13 cellular contexts compared by ENCODE assay signal in genomic region chr14:59306775-59307174, GRCh38.
DNase-seq lines count a peak whose midpoint lies in the region; ATAC-seq, FAIRE-seq and TF ChIP-seq lines count a peak whose summit lies in the region.
"Had no signal": no experiment of that assay in that cellular context is flagged by ENCODE, and none has a peak within 500 bp of the region (broad histone marks: within the 10 kb centered on the region; RNA-seq: fewer than 3 reads in every experiment).

No MANE protein-coding gene starts in this region.

- peak; percentile 92 for FAIRE-seq in keratinocyte (lab: Jason Lieb, UNC)
- FAIRE-seq in urothelium cell line (lab: Jason Lieb, UNC): no peak
- FAIRE-seq: frontal cortex had no signal

- H3K36me3 ChIP-seq in left ventricle myocardium inferior (no peaks in the 10 kb centered on the region), adipocyte (ENCODE audit: control insufficient read depth, insufficient read depth, low read length, severe bottlenecking) (no peaks in the 10 kb centered on the region), keratinocyte (ENCODE audit: control insufficient read depth in 2 of 2, extremely low read depth in 1 of 2, insufficient read depth in 2 of 2, low read length in 2 of 2) (no peaks in the 10 kb centered on the region), WERI-Rb-1 (no peaks in the 10 kb centered on the region; the same call in 1 of the 2 replicates)

- intact Hi-C loops in left ventricle myocardium inferior (cut with micrococcal nuclease) (no loop called here), left ventricle myocardium superior (cut with micrococcal nuclease) (no loop called here)

- H3K9ac ChIP-seq in adipocyte (ENCODE audit: low read length) (no peak overlapping the region), keratinocyte (ENCODE audit: control insufficient read depth, extremely low read depth, insufficient read depth, low read length) (no peak overlapping the region)

- H3K4me2 ChIP-seq in keratinocyte (ENCODE audit: control insufficient read depth, extremely low read depth, insufficient read depth, low read depth, low read length): peak overlapping the region; percentile 50

- peaks cover 7% of the 10 kb centered on the region for H3K79me2 ChIP-seq in keratinocyte (ENCODE audit: control insufficient read depth, insufficient read depth, low read length)

- H3K9me3 ChIP-seq in left ventricle myocardium inferior (replicated peaks): no peaks in the 10 kb centered on the region
- peaks cover 7% of the 10 kb centered on the region for H3K9me3 ChIP-seq in adipocyte (ENCODE audit: control insufficient read depth, low read length)
- no peaks in the 10 kb centered on the region for H3K9me3 ChIP-seq in keratinocyte (ENCODE audit: control insufficient read depth, low read depth, low read length)
- H3K9me3 ChIP-seq in WERI-Rb-1 (ENCODE audit: severe bottlenecking): no peaks in the 10 kb centered on the region

- H3K27me3 ChIP-seq in left ventricle myocardium inferior (ENCODE audit: low read depth) (no peaks in the 10 kb centered on the region), adipocyte (replicated peaks; ENCODE audit: control insufficient read depth, insufficient read depth, low read length) (no peaks in the 10 kb centered on the region), keratinocyte (ENCODE audit: control insufficient read depth, extremely low read depth, insufficient read depth, low read length) (no peaks in the 10 kb centered on the region), WERI-Rb-1 (ENCODE audit: insufficient read depth, low read depth, severe bottlenecking) (no peaks in the 10 kb centered on the region)

- no peak overlapping the region for H3K4me3 ChIP-seq in left ventricle myocardium inferior
- no peak overlapping the region for H3K4me3 ChIP-seq in adipocyte (ENCODE audit: low read length)
- H3K4me3 ChIP-seq in keratinocyte (ENCODE audit: control insufficient read depth in 2 of 3, extremely low read depth in 1 of 3, insufficient read depth in 2 of 3, low read depth in 1 of 3, low read length in 3 of 3): peak overlapping the region in 1 of 3 experiments; percentile 7
- no peak overlapping the region for H3K4me3 ChIP-seq in WERI-Rb-1 (ENCODE audit: low read depth, low read length)

- no peak overlapping the region for H2AFZ ChIP-seq in keratinocyte (ENCODE audit: control insufficient read depth, low read length)

- no peak for ATAC-seq in left ventricle myocardium superior
- no peak for ATAC-seq in GM18858 (IDR thresholded peaks at IDR 0.05; ENCODE audit: unreplicated experiment)
- ATAC-seq: right cardiac atrium had no signal

- H3K27ac ChIP-seq in left ventricle myocardium inferior (replicated peaks) (peak overlapping the region; percentile 39), keratinocyte (ENCODE audit: control insufficient read depth, insufficient read depth, low read length) (peak overlapping the region; percentile 47), WERI-Rb-1 (no peak overlapping the region)

- TF ChIP-seq CTCF in left ventricle myocardium inferior (IDR thresholded peaks at IDR 0.05; ENCODE audit: borderline replicate concordance): no peak
- no peak for TF ChIP-seq CTCF in keratinocyte (optimal IDR thresholded peaks at IDR 0.05 in 1 of 3, IDR thresholded peaks at IDR 0.05 in 1 of 3, conservative IDR thresholded peaks at IDR 0.05 in 1 of 3; ENCODE audit: extremely low read depth in 1 of 3, insufficient read depth in 2 of 3, low read length in 3 of 3)
- no peak for TF ChIP-seq CTCF in WERI-Rb-1 (IDR thresholded peaks at IDR 0.05; ENCODE audit: low read depth, low read length)

- no peaks in the 10 kb centered on the region for H3K9me1 ChIP-seq in keratinocyte (ENCODE audit: control insufficient read depth, extremely low read depth, insufficient read depth, low read length)

- DNase-seq in left ventricle myocardium inferior (no peak), left ventricle myocardium superior (no peak), adipocyte (ENCODE audit: low read depth) (peak; percentile 33), keratinocyte (ENCODE audit: low read depth, low spot score) (peak; percentile 23), urothelium cell line (ENCODE audit: low spot score) (peak; percentile 53), WERI-Rb-1 (no peak)
- DNase-seq in central memory CD4-positive, alpha-beta T cell: no peak
- DNase-seq: aorta, NCI-H1092, NCI-H69, right cardiac atrium had no signal

- peaks cover 83% of the 10 kb centered on the region for H3K4me1 ChIP-seq in left ventricle myocardium inferior
- peaks cover 26% of the 10 kb centered on the region for H3K4me1 ChIP-seq in adipocyte (ENCODE audit: control insufficient read depth, insufficient read depth, low read length)
- peaks cover 41% of the 10 kb centered on the region for H3K4me1 ChIP-seq in keratinocyte (ENCODE audit: control insufficient read depth, extremely low read depth, insufficient read depth, low read length)

- dilution Hi-C loops in keratinocyte (cut with MboI; ENCODE audit: extremely low pct_ligation_motif_present, low sequenced_read_pairs): no loop called here

- no peaks in the 10 kb centered on the region for H4K20me1 ChIP-seq in keratinocyte (ENCODE audit: control insufficient read depth, extremely low read depth, insufficient read depth, low read length)

Comparison
In these comparisons a context has a peak if more than half of its experiments do, and no peak if none do; other contexts are left out.
1. DNase-seq: peak in adipocyte (single experiment), keratinocyte (single experiment) and urothelium cell line (single experiment); none in left ventricle myocardium inferior (single experiment), left ventricle myocardium superior (single experiment), central memory CD4-positive, alpha-beta T cell (single experiment) and WERI-Rb-1 (single experiment).